Comparison of ENCODE assay signal across 8 cellular contexts in genomic region chr5:157143127-157143959, GRCh38. TPM values are rescaled to one million over a fixed set of nuclear protein-coding genes. Genes with fewer than 3 reads are reported as not detected.
DNase-seq lines count a peak whose midpoint lies in the region; ATAC-seq, FAIRE-seq and TF ChIP-seq lines count a peak whose summit lies in the region.

No MANE protein-coding gene starts in this region.

- no peak overlapping the region for H3K56ac ChIP-seq in H9 (ENCODE audit: insufficient read length, low read depth, low read length)

- WGBS in H9 (ENCODE audit: extremely low coverage, insufficient read length, low lambda C conversion rate), result 100% methylated on average over 3 of the region's 33 CpGs

- H3K4me1 Mint-ChIP-seq in H9 (peaks cover 4 to 8% of the 10 kb centered on the region in 2 experiments), T-helper 17 cell (peaks cover 35% of the 10 kb centered on the region)

- no peak overlapping the region for H2BK12ac ChIP-seq in H9 (ENCODE audit: insufficient read length, low read depth, low read length)

- no peak overlapping the region for H3K4ac ChIP-seq in H9 (ENCODE audit: low read depth, low read length)

- no peak overlapping the region for H3K23ac ChIP-seq in H9 (ENCODE audit: insufficient read length, low read depth, low read length)

- H3K4me3 Mint-ChIP-seq in H9, result peak overlapping the region; percentile 91 to 92
- peak overlapping the region; percentile 96 for H3K4me3 Mint-ChIP-seq in T-helper 17 cell

- intact Hi-C loops in kidney (cut with DNase I), result no loop called here

- ATAC-seq in T-helper 17 cell, result peak; percentile 64

- no peak overlapping the region for H2BK15ac ChIP-seq in H9 (ENCODE audit: low read depth, low read length)

- H3K36me3 ChIP-seq in Loucy (ENCODE audit: insufficient read depth, low read length), result no peaks in the 10 kb centered on the region
- peaks cover 2% of the 10 kb centered on the region for H3K36me3 ChIP-seq in bronchial epithelial cell (ENCODE audit: control insufficient read depth, insufficient read depth, low read length)
- H3K36me3 ChIP-seq in kidney (ENCODE audit: control insufficient read depth in 1 of 2, insufficient read depth in 2 of 2, low read length in 2 of 2), result peaks cover 0 to 2% of the 10 kb centered on the region in 2 donors

- H3K4me3 ChIP-seq in Loucy (ENCODE audit: low read length, poor library complexity, severe bottlenecking), result peak overlapping the region; percentile 97
- H3K4me3 ChIP-seq in bronchial epithelial cell (ENCODE audit: low read depth, low read length), result peak overlapping the region; percentile 96
- peak overlapping the region; percentile 96 to 97 for H3K4me3 ChIP-seq in kidney (ENCODE audit: low read length in 2 of 2)

- peaks cover 4 to 19% (median 15%) of the 10 kb centered on the region in 3 experiments; a peak in 6 of 7 replicates for H3K36me3 Mint-ChIP-seq in H9 (ENCODE audit: insufficient read depth in 1 of 3, low read depth in 3 of 3)
- H3K36me3 Mint-ChIP-seq in T-helper 17 cell (ENCODE audit: low read depth), result no peaks in the 10 kb centered on the region

- no peak overlapping the region for H2AK5ac ChIP-seq in H9 (ENCODE audit: insufficient read length, low read length)

- H2BK5ac ChIP-seq in H9 (ENCODE audit: insufficient read length, low read length), result no peak overlapping the region

- H2BK20ac ChIP-seq in H9 (ENCODE audit: low read depth, low read length, poor library complexity, severe bottlenecking), result no peak overlapping the region

- no peak overlapping the region for H3T11ph ChIP-seq in H9 (ENCODE audit: low read length)

- H3K4me1 ChIP-seq in H9 (ENCODE audit: insufficient read depth, low read length), result no peaks in the 10 kb centered on the region
- H3K4me1 ChIP-seq in Loucy (ENCODE audit: insufficient read depth, low read length, poor library complexity, severe bottlenecking), result peaks cover 4% of the 10 kb centered on the region
- H3K4me1 ChIP-seq in kidney (ENCODE audit: control insufficient read depth in 1 of 2, insufficient read depth in 1 of 2, low read depth in 1 of 2, low read length in 2 of 2), result peaks cover 6 to 10% of the 10 kb centered on the region in 2 donors

- H3K27me3 Mint-ChIP-seq in H9 (ENCODE audit: low read depth), result no peaks in the 10 kb centered on the region
- no peaks in the 10 kb centered on the region for H3K27me3 Mint-ChIP-seq in T-helper 17 cell

- no peaks in the 10 kb centered on the region for H3K9me2 ChIP-seq in Loucy (replicated peaks; ENCODE audit: low read depth, low read length)

- H3K18ac ChIP-seq in H9 (ENCODE audit: insufficient read length, low read depth, low read length), result no peak overlapping the region

- H3K27ac ChIP-seq in H9 (ENCODE audit: insufficient read length, low read depth, low read length) (no peak overlapping the region), kidney (ENCODE audit: low read depth in 2 of 2, low read length in 2 of 2) (peak overlapping the region; percentile 68 to 91)

- peak; percentile 81 for DNase-seq in DMS79 treated with DMSO at 0.1 percent for 48 hours (lab: John Stamatoyannopoulos, UW)
- DNase-seq in DMS79 (lab: John Stamatoyannopoulos, UW), result no peak
- DNase-seq in H9, result no peak
- DNase-seq in T-helper 17 cell, result peak in 2 of 3 donors; percentile 34 to 38
- DNase-seq in bronchial epithelial cell (ENCODE audit: low read depth), result peak; percentile 18
- no peak for DNase-seq in kidney
- peak; percentile 57 to 63 for DNase-seq in stimulated activated CD4-positive, alpha-beta T cell treated with anti-CD3 and anti-CD28 coated beads, Interleukin-2, amount 100 ng/mL, for 24 hours

- H3K9ac ChIP-seq in H9 (ENCODE audit: extremely low read depth, insufficient read length, low read length) (peak overlapping the region; percentile 9), Loucy (ENCODE audit: low read depth, low read length, poor library complexity, severe bottlenecking) (peak overlapping the region; percentile 97), kidney (ENCODE audit: low read length in 2 of 2) (peak overlapping the region; percentile 57 to 96)

- H3F3A ChIP-seq in Loucy (ENCODE audit: low read depth), result no peaks in the 10 kb centered on the region

- peak overlapping the region; percentile 71 to 97 (median 79); a peak in 6 of 7 replicates for H3K27ac Mint-ChIP-seq in H9
- H3K27ac Mint-ChIP-seq in T-helper 17 cell, result peak overlapping the region; percentile 97

- H3K9me3 Mint-ChIP-seq in H9, result no peaks in the 10 kb centered on the region; a peak in 1 of 5 replicates

- no peaks in the 10 kb centered on the region for H3K23me2 ChIP-seq in H9 (ENCODE audit: insufficient read length, low read depth, low read length, poor library complexity, severe bottlenecking)

- H4K91ac ChIP-seq in H9 (ENCODE audit: insufficient read length, low read depth, low read length), result no peak overlapping the region

- H3K9me3 ChIP-seq in H9 (ENCODE audit: control insufficient read depth, low read depth, low read length) (no peaks in the 10 kb centered on the region), Loucy (ENCODE audit: insufficient read depth, low read depth, low read length) (no peaks in the 10 kb centered on the region), T-helper 17 cell (ENCODE audit: control insufficient read depth, low read length, poor library complexity, severe bottlenecking) (no peaks in the 10 kb centered on the region), kidney (ENCODE audit: control insufficient read depth in 1 of 2, low read length in 2 of 2) (no peaks in the 10 kb centered on the region)

- H2AFZ ChIP-seq in H9 (ENCODE audit: low read length) (peak overlapping the region; percentile 25), Loucy (ENCODE audit: low read length) (peak overlapping the region; percentile 93)

- no peak for TF ChIP-seq CTCF in H9 (conservative IDR thresholded peaks at IDR 0.05)
- TF ChIP-seq CTCF in Loucy (conservative IDR thresholded peaks at IDR 0.05; ENCODE audit: low read length), result no peak
- TF ChIP-seq CTCF in bronchial epithelial cell (IDR thresholded peaks at IDR 0.05; ENCODE audit: insufficient read depth, low read length, severe bottlenecking), result no peak
- no peak for TF ChIP-seq CTCF in kidney (IDR thresholded peaks at IDR 0.05; ENCODE audit: borderline replicate concordance, extremely low read depth, insufficient read depth)

- H2BK120ac ChIP-seq in H9 (ENCODE audit: low read depth, low read length, poor library complexity, severe bottlenecking), result no peak overlapping the region

- no peaks in the 10 kb centered on the region for H3K79me1 ChIP-seq in H9 (ENCODE audit: insufficient read depth, low read depth, low read length, poor library complexity, severe bottlenecking)

- H3K4me2 ChIP-seq in H9 (ENCODE audit: insufficient read depth, insufficient read length, low read length) (peak overlapping the region; percentile 27), Loucy (ENCODE audit: low read depth, low read length, poor library complexity, severe bottlenecking) (peak overlapping the region; percentile 76)

- H4K8ac ChIP-seq in H9 (replicated peaks; ENCODE audit: insufficient read length, low read depth, low read length), result no peak overlapping the region

- H3K14ac ChIP-seq in H9 (ENCODE audit: insufficient read depth, low read length), result no peak overlapping the region

- H4K20me1 ChIP-seq in H9 (ENCODE audit: control insufficient read depth, insufficient read depth, insufficient read length) (no peaks in the 10 kb centered on the region), Loucy (ENCODE audit: insufficient read depth, low read length, poor library complexity, severe bottlenecking) (no peaks in the 10 kb centered on the region)

- no peak overlapping the region for H4K5ac ChIP-seq in H9 (ENCODE audit: insufficient read length, low read depth, low read length)

- no peaks in the 10 kb centered on the region for H3K27me3 ChIP-seq in H9 (ENCODE audit: insufficient read depth, low read length)
- peaks cover 5% of the 10 kb centered on the region for H3K27me3 ChIP-seq in Loucy (ENCODE audit: insufficient read depth, low read length, poor library complexity, severe bottlenecking)
- H3K27me3 ChIP-seq in bronchial epithelial cell (ENCODE audit: control insufficient read depth, insufficient read depth, low read length), result no peaks in the 10 kb centered on the region

- H3K79me2 ChIP-seq in H9 (ENCODE audit: insufficient read depth, low read length) (no peaks in the 10 kb centered on the region), Loucy (ENCODE audit: insufficient read depth, low read length) (peaks cover 24% of the 10 kb centered on the region)

- FAIRE-seq in bronchial epithelial cell (lab: Jason Lieb, UNC) (no peak), kidney (lab: Jason Lieb, UNC) (no peak)

RNA-seq across cellular contexts. Expression of gene MED7, which starts 0.7 kb away (rescaled TPM):
- total RNA-seq in H9 (2021) (10.7 and 10.8 TPM in 2 replicates), T-helper 17 cell (1 to 10 TPM; 6.3 to 7.8 TPM), bronchial epithelial cell (7.9 and 8.2 TPM in 2 replicates), kidney (18.2 TPM)
- polyA plus RNA-seq in kidney (ENCODE audit: insufficient read depth, low read depth, low replicate concordance), result 28.6 TPM

RNA-seq across cellular contexts. Expression of gene GARIN3, which starts 22.7 kb away (rescaled TPM):
- total RNA-seq in H9 (2021) (not detected in 2 replicates), T-helper 17 cell (not detected), bronchial epithelial cell (not detected in 2 replicates), kidney (not detected)
- not detected for polyA plus RNA-seq in kidney (ENCODE audit: insufficient read depth, low read depth, low replicate concordance)

RNA-seq across cellular contexts. Expression of gene HAVCR2, which starts 34.5 kb away (rescaled TPM):
- not detected in 2 replicates for total RNA-seq in H9 (2021)
- total RNA-seq in T-helper 17 cell, result 1 to 10 TPM; 2.3 to 2.7 TPM
- total RNA-seq in bronchial epithelial cell, result 0.38 and 0.53 TPM in 2 replicates
- total RNA-seq in kidney, result 14.6 TPM
- polyA plus RNA-seq in kidney (ENCODE audit: insufficient read depth, low read depth, low replicate concordance), result 17.5 TPM

RNA-seq across cellular contexts. Expression of gene ITK, which starts 37.3 kb away (rescaled TPM):
- total RNA-seq in H9 (2021) (0.22 TPM in 2 replicates), T-helper 17 cell (100 to 1,000 TPM; 235 to 319 TPM), bronchial epithelial cell (not detected in 2 replicates), kidney (14.0 TPM)
- polyA plus RNA-seq in kidney (ENCODE audit: insufficient read depth, low read depth, low replicate concordance), result 0.11 TPM

Comparison
In these comparisons a context has a peak if more than half of its experiments do, and no peak if none do; other contexts are left out.
1. DNase-seq: peak in DMS79 treated with DMSO at 0.1 percent for 48 hours (single experiment), T-helper 17 cell (2 of 3), bronchial epithelial cell (single experiment) and stimulated activated CD4-positive, alpha-beta T cell treated with anti-CD3 and anti-CD28 coated beads, Interleukin-2, amount 100 ng/mL, for 24 hours (2 of 2); none in DMS79 (single experiment), H9 (single experiment) and kidney (single experiment).
2. H3K9ac ChIP-seq: peak in every context shown above with its lines; median percentile 97 in Loucy; 76 in kidney; 9 in H9.
3. Peak in every context shown above with its lines, with median percentiles within 50 percentile points of each other: H3K4me3 ChIP-seq.